Comparison of ENCODE assay signal across 14 cellular contexts in genomic region chr1:176188604-176189003, GRCh38.
"Had no signal": no experiment of that assay in that cellular context is flagged by ENCODE, and none has a peak within 500 bp of the region (broad histone marks: within the 10 kb centered on the region; RNA-seq: fewer than 3 reads in every experiment).

No MANE protein-coding gene starts in this region.

- H3K36me3 ChIP-seq: sigmoid colon, thyroid gland had no signal

- H3K27me3 ChIP-seq: sigmoid colon, thyroid gland had no signal

- ATAC-seq: activated CD8-positive, alpha-beta T cell treated with anti-CD3 and anti-CD28 coated beads for 36 hours; effector memory CD8-positive, alpha-beta T cell; left lobe of liver; stimulated activated memory B cell treated with anti-CD40 and anti-IgM and Interleukin-4, amounts not matched to agents 10 μg/mL and 1 μg/mL and 100 μg/mL, for 72 hours had no signal

- DNase-seq: activated B cell treated with CpG ODN at 0.5 μM for 24 hours; activated CD4-positive, alpha-beta T cell treated with anti-CD3 and anti-CD28 coated beads for 4 hours; activated CD8-positive, alpha-beta T cell treated with anti-CD3 and anti-CD28 coated beads for 36 hours; activated naive CD4-positive, alpha-beta T cell treated with anti-CD3 and anti-CD28 coated beads for 36 hours; activated T-cell treated with anti-CD3 and anti-CD28 coated beads, Interleukin-2, amount 50 U/mL, for 1 hour; effector memory CD8-positive, alpha-beta T cell; foreskin fibroblast; kidney; sigmoid colon; stimulated activated CD4-positive, alpha-beta T cell treated with anti-CD3 and anti-CD28 coated beads, Interleukin-4, amount 100 ng/mL, for 24 hours; thyroid gland had no signal

- H2AFZ ChIP-seq: parathyroid adenoma had no signal

- H3K4me1 ChIP-seq: parathyroid adenoma, thyroid gland had no signal

- H3K27ac ChIP-seq: parathyroid adenoma, sigmoid colon, thyroid gland had no signal

- H3K4me3 Mint-ChIP-seq: activated B cell treated with CpG ODN at 0.5 μM for 24 hours; activated CD8-positive, alpha-beta T cell treated with anti-CD3 and anti-CD28 coated beads for 36 hours; activated naive CD4-positive, alpha-beta T cell treated with anti-CD3 and anti-CD28 coated beads for 36 hours; effector memory CD8-positive, alpha-beta T cell; stimulated activated memory B cell treated with anti-CD40 and anti-IgM and Interleukin-4, amounts not matched to agents 10 μg/mL and 1 μg/mL and 100 μg/mL, for 72 hours had no signal

- H3K27ac Mint-ChIP-seq: activated B cell treated with CpG ODN at 0.5 μM for 24 hours; activated CD8-positive, alpha-beta T cell treated with anti-CD3 and anti-CD28 coated beads for 36 hours; activated naive CD4-positive, alpha-beta T cell treated with anti-CD3 and anti-CD28 coated beads for 36 hours; stimulated activated memory B cell treated with anti-CD40 and anti-IgM and Interleukin-4, amounts not matched to agents 10 μg/mL and 1 μg/mL and 100 μg/mL, for 72 hours had no signal

- H3K9me3 Mint-ChIP-seq: activated B cell treated with CpG ODN at 0.5 μM for 24 hours; effector memory CD8-positive, alpha-beta T cell; stimulated activated memory B cell treated with anti-CD40 and anti-IgM and Interleukin-4, amounts not matched to agents 10 μg/mL and 1 μg/mL and 100 μg/mL, for 72 hours had no signal

- H3K4me3 ChIP-seq: sigmoid colon, thyroid gland had no signal

- H3K9ac ChIP-seq: parathyroid adenoma had no signal

- H3K9me3 ChIP-seq: sigmoid colon, thyroid gland had no signal

- H3K27me3 Mint-ChIP-seq: activated B cell treated with CpG ODN at 0.5 μM for 24 hours; activated CD8-positive, alpha-beta T cell treated with anti-CD3 and anti-CD28 coated beads for 36 hours; effector memory CD8-positive, alpha-beta T cell; stimulated activated memory B cell treated with anti-CD40 and anti-IgM and Interleukin-4, amounts not matched to agents 10 μg/mL and 1 μg/mL and 100 μg/mL, for 72 hours had no signal
